Comparison of ENCODE assay signal across 15 cellular contexts in the genomic region with DNA sequence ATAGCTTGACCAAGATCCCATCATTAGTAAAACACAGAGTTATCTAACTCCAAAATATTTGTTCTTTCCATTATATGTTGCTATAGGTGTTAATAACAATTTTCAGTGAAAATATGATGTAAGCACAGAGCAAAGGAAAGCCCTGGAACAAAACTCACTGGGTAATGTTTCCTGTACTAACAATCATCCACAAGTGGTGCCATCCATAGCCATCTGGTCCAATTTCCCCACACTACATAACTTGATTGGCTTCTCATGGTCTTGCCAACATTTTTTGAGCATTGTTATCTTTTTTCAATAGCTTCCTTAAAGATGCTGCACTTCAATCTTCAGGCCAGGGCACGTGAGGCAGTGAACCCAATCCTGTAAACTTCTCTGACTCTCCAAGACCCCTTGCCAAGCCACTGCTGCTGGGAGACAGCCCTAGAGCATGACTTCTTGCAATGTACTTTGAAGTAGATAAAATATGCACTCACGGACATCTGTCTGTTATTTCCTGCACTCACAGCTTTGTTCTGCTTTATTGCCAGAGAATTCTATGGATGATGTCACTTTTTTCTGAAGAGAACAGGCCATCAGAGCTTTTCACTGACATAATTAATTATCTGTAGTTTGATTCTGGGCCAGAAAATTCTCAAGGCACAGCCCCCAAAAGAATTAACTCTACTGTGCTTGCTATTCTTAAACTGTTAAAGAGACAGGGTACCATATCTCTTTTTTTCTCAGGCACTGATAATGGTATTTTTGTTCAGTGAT.
DNase-seq lines count a peak whose midpoint lies in the region; ATAC-seq, FAIRE-seq and TF ChIP-seq lines count a peak whose summit lies in the region.
"Had no signal": no experiment of that assay in that cellular context is flagged by ENCODE, and none has a peak within 500 bp of the region (broad histone marks: within the 10 kb centered on the region; RNA-seq: fewer than 3 reads in every experiment).

No MANE protein-coding gene starts in this region.

- intact Hi-C loops in ovary (cut with DNase I), result no loop called here

- no peak for TF ChIP-seq EP300 in ovary (IDR thresholded peaks at IDR 0.05)

- 21 to 27% (median 24%) methylated on average over 2 of the region's 2 CpGs for WGBS in ovary, 3 donors

- no peak for FAIRE-seq in HTR-8/SVneo (lab: Jason Lieb, UNC)

- DNase-seq in AG10803 (ENCODE audit: low read depth), result peak; percentile 15
- peak; percentile 66 for DNase-seq in MG63
- peak; percentile 61 to 91 for DNase-seq in dermis microvascular lymphatic vessel endothelial cell (ENCODE audit: low read depth in 2 of 2)
- peak; percentile 68 to 87 for DNase-seq in lung microvascular endothelial cell (ENCODE audit: low read depth in 2 of 2)
- DNase-seq in HTR-8/SVneo (ENCODE audit: insufficient read length, low spot score), result no peak
- no peak for DNase-seq in ovary
- DNase-seq in amniotic stem cell (lab: John Stamatoyannopoulos, UW), result no peak
- DNase-seq: activated CD4-positive, alpha-beta T cell treated with anti-CD3 and anti-CD28 coated beads for 4 hours; HFFc6; mammary epithelial cell; NCI-H1930; NCI-H526; occipital lobe had no signal

- H3K27me3 ChIP-seq in MG63 (no peaks in the 10 kb centered on the region), ovary (no peaks in the 10 kb centered on the region)

- H3K9me3 ChIP-seq in MG63, result no peaks in the 10 kb centered on the region
- no peaks in the 10 kb centered on the region for H3K9me3 ChIP-seq in ovary

- TF ChIP-seq CTCF in AG10803 (conservative IDR thresholded peaks at IDR 0.05; ENCODE audit: low read length) (no peak), ovary (IDR thresholded peaks at IDR 0.05) (no peak)

- TF ChIP-seq POLR2A in ovary (IDR thresholded peaks at IDR 0.05), result no peak

- H3K4me3 ChIP-seq in AG10803 (ENCODE audit: low read length) (no peak overlapping the region), MG63 (no peak overlapping the region), ovary (no peak overlapping the region)

- H3K27ac ChIP-seq in ovary, result no peak overlapping the region

- ATAC-seq in GM19035 (IDR thresholded peaks at IDR 0.05; ENCODE audit: unreplicated experiment), result no peak
- ATAC-seq: activated naive CD4-positive, alpha-beta T cell treated with anti-CD3 and anti-CD28 coated beads, Interleukin-2, amount 50 U/mL, for 72 hours had no signal

- H3K4me1 ChIP-seq in ovary (ENCODE audit: insufficient read depth), result no peaks in the 10 kb centered on the region

- H3K36me3 ChIP-seq in MG63 (no peaks in the 10 kb centered on the region), ovary (no peaks in the 10 kb centered on the region)

Comparison
In these comparisons a context has a peak if more than half of its experiments do, and no peak if none do; other contexts are left out.
1. DNase-seq: peak in AG10803 (single experiment), MG63 (single experiment), dermis microvascular lymphatic vessel endothelial cell (2 of 2) and lung microvascular endothelial cell (2 of 2); none in HTR-8/SVneo (single experiment), ovary (0 of 5) and amniotic stem cell (single experiment).